8 cellular contexts compared by ENCODE assay signal in the genomic region with DNA sequence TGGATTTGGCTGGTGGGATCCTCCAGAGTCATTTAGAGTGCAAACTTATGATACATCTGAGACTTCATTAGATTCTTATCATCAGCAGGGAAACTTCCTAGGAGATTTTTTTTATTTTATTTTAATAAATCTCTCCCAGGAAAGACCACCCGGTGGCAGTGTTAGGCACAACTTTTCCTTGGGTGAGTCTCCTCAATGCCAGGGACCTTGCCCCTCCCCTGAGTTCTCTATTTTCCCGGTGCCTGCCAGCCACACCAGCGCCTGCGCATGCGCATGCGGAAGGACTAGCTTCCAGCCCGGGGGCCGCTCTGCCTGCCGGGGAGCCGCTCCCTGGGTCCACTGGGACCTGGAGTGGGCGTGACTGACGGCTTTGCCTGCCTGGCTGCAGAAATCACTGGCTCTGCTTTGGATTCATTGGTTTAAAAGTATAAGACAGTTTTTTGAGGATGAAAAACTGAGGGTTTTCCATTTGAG.
DNase-seq lines count a peak whose midpoint lies in the region; ATAC-seq and TF ChIP-seq lines count a peak whose summit lies in the region.

No MANE protein-coding gene starts in this region.

- no peak overlapping the region for H2AK9ac ChIP-seq in IMR-90 (replicated peaks; ENCODE audit: low read depth, low read length, poor library complexity)

- H3K27ac ChIP-seq in IMR-90 (ENCODE audit: insufficient read depth, low read length), result no peak overlapping the region

- peak overlapping the region; percentile 4; the same call in 1 of the 2 replicates for H3K4me2 ChIP-seq in IMR-90 (ENCODE audit: low read depth, low read length)

- DNase-seq in BE2C, result peak; percentile 88
- DNase-seq in IMR-90, result peak; percentile 3
- DNase-seq in RPMI7951 (ENCODE audit: low read depth), result peak; percentile 73
- DNase-seq in epithelial cell of proximal tubule (ENCODE audit: low read depth), result no peak
- DNase-seq in midbrain (lab: John Stamatoyannopoulos, UW), result peak; percentile 81
- no peak for DNase-seq in GDM1 (lab: John Stamatoyannopoulos, UW)
- no peak for DNase-seq in naive thymus-derived CD8-positive, alpha-beta T cell

- no peaks in the 10 kb centered on the region for H3K4me1 Mint-ChIP-seq in naive thymus-derived CD8-positive, alpha-beta T cell

- no peak overlapping the region for H4K8ac ChIP-seq in IMR-90 (ENCODE audit: low read depth in 2 of 2, low read length in 2 of 2)

- H3K27ac Mint-ChIP-seq in naive thymus-derived CD8-positive, alpha-beta T cell, result no peak overlapping the region

- H2BK20ac ChIP-seq in IMR-90 (ENCODE audit: low read depth, low read length), result no peak overlapping the region

- H3K79me1 ChIP-seq in IMR-90 (ENCODE audit: low read depth in 1 of 2, low read length in 2 of 2), result no peaks in the 10 kb centered on the region

- peaks cover 0 to 15% (median 5%) of the 10 kb centered on the region in 9 donors for H3K9me3 Mint-ChIP-seq in naive thymus-derived CD8-positive, alpha-beta T cell

- intact Hi-C loops in IMR-90 (cut with micrococcal nuclease), result no loop called here

- WGBS in IMR-90 (ENCODE audit: extremely low coverage in 2 of 2, insufficient read length in 1 of 2), 2 experiments, result 3% methylated on average over 7 of the region's 12 CpGs; no CpG with 5 or more reads in 1 of the 2 experiments

- no peak overlapping the region for H3K18ac ChIP-seq in IMR-90 (ENCODE audit: low read depth, low read length)

- no peaks in the 10 kb centered on the region for H4K20me1 ChIP-seq in IMR-90 (ENCODE audit: insufficient read depth, low read length)

- H2BK120ac ChIP-seq in IMR-90 (ENCODE audit: low read depth, low read length), result no peak overlapping the region

- H3K4me1 ChIP-seq in BE2C (no peaks in the 10 kb centered on the region), IMR-90 (ENCODE audit: control insufficient read depth, insufficient read depth, low read length) (no peaks in the 10 kb centered on the region)

- H2AFZ ChIP-seq in IMR-90 (replicated peaks; ENCODE audit: low read length, poor library complexity), result peak overlapping the region; percentile 35

- peaks cover 0 to 8% (median 6%) of the 10 kb centered on the region in 3 donors for H3K36me3 Mint-ChIP-seq in naive thymus-derived CD8-positive, alpha-beta T cell

- in situ Hi-C loops in IMR-90 (cut with MboI; ENCODE audit: low sequenced_read_pairs), result no loop called here

- dilution Hi-C loops in IMR-90 (cut with HindIII; ENCODE audit: low sequenced_read_pairs, unreplicated experiment), result no loop called here

- H3K56ac ChIP-seq in IMR-90 (ENCODE audit: extremely low read depth, insufficient read depth, low read length), result no peak overlapping the region

- H3K14ac ChIP-seq in IMR-90 (replicated peaks; ENCODE audit: low read depth, low read length), result no peak overlapping the region

- H3K27me3 ChIP-seq in BE2C, result no peaks in the 10 kb centered on the region
- H3K27me3 ChIP-seq in IMR-90 (ENCODE audit: control insufficient read depth, insufficient read depth, low read length), result peaks cover 1% of the 10 kb centered on the region; the same call in 1 of the 2 replicates

- peak overlapping the region; percentile 23 for H3K4me3 ChIP-seq in BE2C (ENCODE audit: low read depth, low read length)
- H3K4me3 ChIP-seq in IMR-90 (ENCODE audit: insufficient read depth, low read depth, low read length), result no peak overlapping the region
- H3K4me3 ChIP-seq in epithelial cell of proximal tubule (ENCODE audit: low read depth, low read length), result peak overlapping the region; percentile 61

- no peaks in the 10 kb centered on the region for H3K9me1 ChIP-seq in IMR-90 (ENCODE audit: insufficient read depth, low read length)

- H3K4me3 Mint-ChIP-seq in naive thymus-derived CD8-positive, alpha-beta T cell, result no peak overlapping the region

- CTCF ChIA-PET in IMR-90 (lab: Yijun Ruan, JAX), result no interaction called here

- peak; percentile 81 for ATAC-seq in IMR-90 (ENCODE audit: low read depth)
- ATAC-seq in activated CD4-positive, CD25-positive, alpha-beta regulatory T cell treated with anti-CD3 and anti-CD28 coated beads, Interleukin-2, amount 50 U/mL, for 24 hours, result no peak
- ATAC-seq in naive thymus-derived CD8-positive, alpha-beta T cell, result no peak

- H3K36me3 ChIP-seq in BE2C (no peaks in the 10 kb centered on the region), IMR-90 (ENCODE audit: control insufficient read depth, insufficient read depth, low read length) (no peaks in the 10 kb centered on the region)

- no peak overlapping the region for H2BK15ac ChIP-seq in IMR-90 (ENCODE audit: low read depth, low read length)

- H2AK5ac ChIP-seq in IMR-90 (ENCODE audit: low read depth, low read length), result no peak overlapping the region

- TF ChIP-seq CTCF in BE2C (IDR thresholded peaks at IDR 0.05; ENCODE audit: low read depth, low read length) (no peak; the same call in 1 of the 2 replicates), IMR-90 (conservative IDR thresholded peaks at IDR 0.05; ENCODE audit: low read depth, low read length) (no peak), epithelial cell of proximal tubule (conservative IDR thresholded peaks at IDR 0.05; ENCODE audit: low read depth, low read length) (peak; percentile 31)

- no peak for TF ChIP-seq POLR2A in IMR-90 (IDR thresholded peaks at IDR 0.05; ENCODE audit: low read depth, low read length)

- H4K5ac ChIP-seq in IMR-90 (ENCODE audit: low read depth, low read length), result no peak overlapping the region

- POLR2A ChIA-PET in IMR-90 (lab: Charles Lee; ENCODE audit: unreplicated experiment), result no interaction called here
- POLR2A ChIA-PET in naive thymus-derived CD8-positive, alpha-beta T cell (lab: Charles Lee), result no interaction called here

- H3K9ac ChIP-seq in IMR-90 (ENCODE audit: low read depth, low read length), result no peak overlapping the region

- H3K4ac ChIP-seq in IMR-90 (ENCODE audit: low read depth, low read length), result no peak overlapping the region

- H3K9me3 ChIP-seq in BE2C (no peaks in the 10 kb centered on the region), IMR-90 (ENCODE audit: control insufficient read depth, insufficient read depth, low read length) (no peaks in the 10 kb centered on the region)

- H2BK5ac ChIP-seq in IMR-90 (ENCODE audit: low read depth, low read length, poor library complexity, severe bottlenecking), result no peak overlapping the region

- H3K23ac ChIP-seq in IMR-90 (ENCODE audit: low read depth, low read length), result no peak overlapping the region

- TF ChIP-seq RAD21 in IMR-90 (IDR thresholded peaks at IDR 0.05; ENCODE audit: low read length), result no peak

- BruUV-seq in IMR-90 (replicated peaks; lab: Mats Ljungman, UMichigan), result no TSS peak

- H4K91ac ChIP-seq in IMR-90 (ENCODE audit: insufficient read depth, low read depth, low read length), result no peak overlapping the region

- H3K27me3 Mint-ChIP-seq in naive thymus-derived CD8-positive, alpha-beta T cell, result peaks cover 5 to 18% (median 13%) of the 10 kb centered on the region in 5 donors

TF ChIP-seq in IMR-90, 13 proteins besides CTCF, POLR2A, EP300 and RAD21:
- TF ChIP-seq NFE2L2 (IDR thresholded peaks at IDR 0.05; ENCODE audit: low read depth, low read length) (no peak), CEBPB (IDR thresholded peaks at IDR 0.05; ENCODE audit: low read depth, low read length) (no peak), SMC3 (IDR thresholded peaks at IDR 0.05; ENCODE audit: low read depth, low read length) (no peak), MAZ (IDR thresholded peaks at IDR 0.05; ENCODE audit: borderline replicate concordance, low read depth, low read length) (no peak), RFX5 (IDR thresholded peaks at IDR 0.05; ENCODE audit: low read depth, low read length) (no peak), CHD1 (IDR thresholded peaks at IDR 0.05; ENCODE audit: low read depth, low read length) (no peak), FOS (IDR thresholded peaks at IDR 0.05; ENCODE audit: low read depth, low read length) (no peak), BHLHE40 (IDR thresholded peaks at IDR 0.05; ENCODE audit: low read depth, low read length) (no peak), MAFK (IDR thresholded peaks at IDR 0.05; ENCODE audit: low read depth, low read length) (no peak), MXI1 (IDR thresholded peaks at IDR 0.05; ENCODE audit: borderline replicate concordance, low read depth, low read length) (no peak), RCOR1 (IDR thresholded peaks at IDR 0.05; ENCODE audit: insufficient replicate concordance, low read length) (no peak), ELK1 (IDR thresholded peaks at IDR 0.05; ENCODE audit: borderline replicate concordance, low read depth, low read length) (no peak)
- TF ChIP-seq, protein P1, sequence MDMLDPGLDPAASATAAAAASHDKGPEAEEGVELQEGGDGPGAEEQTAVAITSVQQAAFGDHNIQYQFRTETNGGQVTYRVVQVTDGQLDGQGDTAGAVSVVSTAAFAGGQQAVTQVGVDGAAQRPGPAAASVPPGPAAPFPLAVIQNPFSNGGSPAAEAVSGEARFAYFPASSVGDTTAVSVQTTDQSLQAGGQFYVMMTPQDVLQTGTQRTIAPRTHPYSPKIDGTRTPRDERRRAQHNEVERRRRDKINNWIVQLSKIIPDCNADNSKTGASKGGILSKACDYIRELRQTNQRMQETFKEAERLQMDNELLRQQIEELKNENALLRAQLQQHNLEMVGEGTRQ (IDR thresholded peaks at IDR 0.05; ENCODE audit: low read depth, low read length), result no peak

Comparison
In these comparisons a context has a peak if more than half of its experiments do, and no peak if none do; other contexts are left out.
1. DNase-seq: peak in BE2C (single experiment), IMR-90 (single experiment), RPMI7951 (single experiment) and midbrain (single experiment); none in epithelial cell of proximal tubule (single experiment), GDM1 (single experiment) and naive thymus-derived CD8-positive, alpha-beta T cell (0 of 10).